Comparison of ENCODE assay signal across 7 cellular contexts in genomic region chr5:87400305-87400899, GRCh38. TPM values are rescaled to one million over a fixed set of nuclear protein-coding genes. Genes with fewer than 3 reads are reported as not detected.
DNase-seq lines count a peak whose midpoint lies in the region; ATAC-seq and TF ChIP-seq lines count a peak whose summit lies in the region.

No MANE protein-coding gene starts in this region.

- H3K9me3 ChIP-seq in SK-N-SH = no peaks in the 10 kb centered on the region; the same call in 1 of the 2 replicates

- peaks cover 88 to 89% of the 10 kb centered on the region in 2 experiments for H3K36me3 ChIP-seq in SK-N-SH (replicated peaks in 1 of 2; ENCODE audit: control insufficient read depth in 1 of 2, insufficient read depth in 2 of 2, low read length in 1 of 2)

- peak overlapping the region in 1 of 2 experiments; percentile 45; a peak in 2 of 4 replicates for H3K27ac ChIP-seq in SK-N-SH (ENCODE audit: low read depth in 2 of 2, low read length in 1 of 2)

- no peaks in the 10 kb centered on the region for H4K20me1 ChIP-seq in SK-N-SH (ENCODE audit: insufficient read depth)

- H3K4me2 ChIP-seq in SK-N-SH = no peak overlapping the region

- ATAC-seq in GM21381 (IDR thresholded peaks at IDR 0.05; ENCODE audit: unreplicated experiment) (peak; percentile 63), HG03575 (IDR thresholded peaks at IDR 0.05; ENCODE audit: extremely low read depth, insufficient number of reproducible peaks, low FRiP score, unreplicated experiment) (peak; percentile 68)

- peaks cover 33% of the 10 kb centered on the region; the same call in 1 of the 2 replicates for H3K79me2 ChIP-seq in SK-N-SH (ENCODE audit: insufficient read depth)

- TF ChIP-seq EP300 in SK-N-SH (IDR thresholded peaks at IDR 0.05; ENCODE audit: borderline replicate concordance in 1 of 2, low read depth in 1 of 2, low read length in 1 of 2) = no peak

- peak; percentile 77 for TF ChIP-seq CTCF in SK-N-SH (IDR thresholded peaks at IDR 0.05)

- no peaks in the 10 kb centered on the region for H3K9me2 ChIP-seq in SK-N-SH

- H3K4me1 ChIP-seq in SK-N-SH (ENCODE audit: control insufficient read depth in 1 of 2, insufficient read depth in 2 of 2, low read depth in 1 of 2, low read length in 1 of 2) = peaks cover 0 to 9% of the 10 kb centered on the region in 2 experiments; a peak in 2 of 4 replicates

- CTCF ChIA-PET in SK-N-SH (lab: Yijun Ruan, JAX) = interaction anchor here (0.6 to 3.1 kb wide), 16 partner anchors 11 to 387 kb away, joined by 3 to 39 read pairs (median 4); partner anchors contain the start of gene CCNH

- DNase-seq in EH (ENCODE audit: low read depth) (peak; percentile 58), SK-N-SH (peak; percentile 35), fibroblast of peridontal ligament (ENCODE audit: extremely low read depth) (peak; percentile 72), renal cortical epithelial cell (ENCODE audit: low read depth) (peak; percentile 57)
- no peak for DNase-seq in activated naive CD4-positive, alpha-beta T cell (lab: John Stamatoyannopoulos, UW)

- no peak overlapping the region for H3K9ac ChIP-seq in SK-N-SH

- no peak overlapping the region; a peak in 1 of 4 replicates for H3K4me3 ChIP-seq in SK-N-SH (ENCODE audit: low read depth in 2 of 2, low read length in 1 of 2)

- TF ChIP-seq RAD21 in SK-N-SH (IDR thresholded peaks at IDR 0.05; ENCODE audit: low read length) = peak; percentile 74

- H3K27me3 ChIP-seq in SK-N-SH (ENCODE audit: insufficient read depth) = no peaks in the 10 kb centered on the region

- no peak overlapping the region for H2AFZ ChIP-seq in SK-N-SH (ENCODE audit: low read depth)

- POLR2A ChIA-PET in SK-N-SH (lab: Yijun Ruan, JAX) = no interaction called here

- 28% methylated on average over 4 of the region's 4 CpGs for WGBS in SK-N-SH (ENCODE audit: low lambda C conversion rate)

- peaks cover 55% of the 10 kb centered on the region for H3F3A ChIP-seq in SK-N-SH (replicated peaks; ENCODE audit: insufficient read depth)

TF ChIP-seq in SK-N-SH, 30 proteins besides CTCF, POLR2A, EP300 and RAD21:
- TF ChIP-seq RCOR1 (IDR thresholded peaks at IDR 0.05; ENCODE audit: low read length) (no peak), RFX5 (IDR thresholded peaks at IDR 0.05; ENCODE audit: low read length) (no peak), PBX3 (IDR thresholded peaks at IDR 0.05) (peak; percentile 25; the same call in 1 of the 2 replicates), TAF1 (IDR thresholded peaks at IDR 0.05; ENCODE audit: borderline replicate concordance, low read depth, low read length) (no peak), USF2 (IDR thresholded peaks at IDR 0.05; ENCODE audit: borderline replicate concordance, low read depth, low read length) (no peak), SMC3 (IDR thresholded peaks at IDR 0.05; ENCODE audit: low read depth, low read length) (peak; percentile 48), JUND (IDR thresholded peaks at IDR 0.05) (0 out of 2 replicates have a peak, but pooled peaks have one; percentile 2), FOSL2 (IDR thresholded peaks at IDR 0.05; ENCODE audit: borderline replicate concordance, low read depth) (no peak)
TF ChIP-seq in SK-N-SH: peak in this region for 3.

RNA-seq across cellular contexts. Expression of gene CCNH, which starts 12.3 kb away (rescaled TPM):
- polyA plus RNA-seq in SK-N-SH (2012; rRNA removed) = 29.1 and 41.1 TPM in 2 replicates
- 38.1 and 45.5 TPM in 2 replicates for polyA plus RNA-seq in SK-N-SH (2012; cell fraction: cytosol; rRNA removed)
- 26.7 and 39.9 TPM in 2 replicates for polyA plus RNA-seq in SK-N-SH (2012; cell fraction: nucleus; rRNA removed)
- total RNA-seq in renal cortical epithelial cell = 59.2 and 73.5 TPM in 2 replicates

Comparison
In these comparisons a context has a peak if more than half of its experiments do, and no peak if none do; other contexts are left out.
1. DNase-seq: peak in EH (single experiment), SK-N-SH (single experiment), fibroblast of peridontal ligament (single experiment) and renal cortical epithelial cell (single experiment); none in activated naive CD4-positive, alpha-beta T cell (0 of 4).